Comparison of ENCODE assay signal across 27 cellular contexts in genomic region chr7:88015309-88015708, GRCh38.
"Had no signal": no experiment of that assay in that cellular context is flagged by ENCODE, and none has a peak within 500 bp of the region (broad histone marks: within the 10 kb centered on the region; RNA-seq: fewer than 3 reads in every experiment).

No MANE protein-coding gene starts in this region.

- DNase-seq: activated B cell treated with CpG ODN at 0.5 μM for 24 hours; activated CD4-positive, alpha-beta T cell treated with anti-CD3 and anti-CD28 coated beads for 1 hour; activated CD4-positive, alpha-beta T cell treated with anti-CD3 and anti-CD28 coated beads, Interleukin-2, amount 10 ng/mL, durations not matched to agents 24 days and 14 days; activated CD4-positive, alpha-beta T cell treated with anti-CD3 and anti-CD28 coated beads, Interleukin-2, amount 50 U/mL, for 48 hours; activated CD8-positive, alpha-beta memory T cell treated with anti-CD3 and anti-CD28 coated beads, Interleukin-2, amount 10 ng/mL, durations not matched to agents 7 days and 5 days; activated effector memory CD4-positive, alpha-beta T cell treated with anti-CD3 and anti-CD28 coated beads, Interleukin-2, amount 50 U/mL, for 16 hours; activated naive CD4-positive, alpha-beta T cell treated with Interleukin-2 at 50 U/mL for 16 hours; activated naive CD8-positive, alpha-beta T cell treated with anti-CD3 and anti-CD28 coated beads, Interleukin-2, amount 50 U/mL, for 24 hours; activated T-cell treated with anti-CD3 and anti-CD28 coated beads, Interleukin-2, amount 50 U/mL, for 24 hours; amygdala; cerebellar nuclear complex; KG1; NCI-H1048; NCI-H1417; NCI-H1694 treated with DMSO at 0.1 percent for 48 hours; NCI-H2081; NCI-H510A treated with DMSO at 0.1 percent for 48 hours; NCI-H69; NK-92 treated with Interleukin-12 subunit alpha and Interleukin-12 subunit beta, amount 100 ng/mL, for 24 hours; OCI-M1; RPMI8226; SJCRH30; T-helper 17 cell; T-helper 9 cell had no signal

- ATAC-seq: activated CD8-positive, alpha-beta memory T cell treated with anti-CD3 and anti-CD28 coated beads, Interleukin-2, amount 10 ng/mL, durations not matched to agents 7 days and 5 days; activated naive CD4-positive, alpha-beta T cell treated with anti-CD3 and anti-CD28 coated beads, Interleukin-2, amount 50 U/mL, for 72 hours; activated naive CD8-positive, alpha-beta T cell treated with anti-CD3 and anti-CD28 coated beads, Interleukin-2, amount 50 U/mL, for 24 hours; Panc1; Right ventricle myocardium inferior; T-helper 17 cell had no signal
